In genomic region chr1:206738370-206739366, GRCh38 we compare ENCODE assay signal across 9 cellular contexts.
DNase-seq lines count a peak whose midpoint lies in the region; ATAC-seq and TF ChIP-seq lines count a peak whose summit lies in the region.
"Had no signal": no experiment of that assay in that cellular context is flagged by ENCODE, and none has a peak within 500 bp of the region (broad histone marks: within the 10 kb centered on the region; RNA-seq: fewer than 3 reads in every experiment).

No MANE protein-coding gene starts in this region.

- H3K9me2 ChIP-seq in OCI-LY1 (ENCODE audit: low read depth, low read length): no peaks in the 10 kb centered on the region

- no peak overlapping the region for H3K9ac ChIP-seq in OCI-LY1 (ENCODE audit: low read length)

- no peak overlapping the region for H2AFZ ChIP-seq in OCI-LY1 (ENCODE audit: low read length)

- TF ChIP-seq CTCF in OCI-LY1 (IDR thresholded peaks at IDR 0.05; ENCODE audit: low read length): peak; percentile 35; the same call in 1 of the 2 replicates

- peak; percentile 17 for DNase-seq in NCI-H1092 treated with DMSO at 0.1 percent for 48 hours (lab: John Stamatoyannopoulos, UW)
- DNase-seq in NCI-H1092 (lab: John Stamatoyannopoulos, UW): no peak
- DNase-seq in erythroblast (lab: John Stamatoyannopoulos, UW): peak; percentile 15 to 22
- DNase-seq in foreskin melanocyte: no peak
- no peak for DNase-seq in KG1 (lab: John Stamatoyannopoulos, UW)

- H3K27me3 ChIP-seq in OCI-LY1 (ENCODE audit: insufficient read depth, low read length): no peaks in the 10 kb centered on the region
- H3K27me3 ChIP-seq: BLaER1 had no signal

- H3K9me3 ChIP-seq in OCI-LY1 (ENCODE audit: low read length): no peaks in the 10 kb centered on the region
- H3K9me3 ChIP-seq: BLaER1 had no signal

- no peak for TF ChIP-seq POLR2A in erythroblast (IDR thresholded peaks at IDR 0.05; ENCODE audit: low read length)

- peaks cover 45% of the 10 kb centered on the region for H3K4me1 ChIP-seq in OCI-LY1 (ENCODE audit: insufficient read depth, low read length, severe bottlenecking)

- H3K4me2 ChIP-seq in OCI-LY1 (ENCODE audit: low read length): peak overlapping the region; percentile 8; the same call in 1 of the 2 replicates

- H3K27ac ChIP-seq in OCI-LY1 (ENCODE audit: low read depth, low read length, poor library complexity, severe bottlenecking): peak overlapping the region; percentile 80

- peak overlapping the region; percentile 6 for H3K4me3 ChIP-seq in OCI-LY1 (ENCODE audit: low read depth, low read length, poor library complexity, severe bottlenecking)
- H3K4me3 ChIP-seq: BLaER1 had no signal

- H4K20me1 ChIP-seq in OCI-LY1 (ENCODE audit: insufficient read depth, low read length): no peaks in the 10 kb centered on the region

- no peaks in the 10 kb centered on the region for H3F3A ChIP-seq in OCI-LY1 (ENCODE audit: insufficient read depth, low read length)

- H3K79me2 ChIP-seq in OCI-LY1 (ENCODE audit: insufficient read depth, low read length): no peaks in the 10 kb centered on the region

- H3K36me3 ChIP-seq in OCI-LY1 (ENCODE audit: insufficient read depth, low read length): no peaks in the 10 kb centered on the region

- peak; percentile 4 for ATAC-seq in GM21529 (IDR thresholded peaks at IDR 0.05; ENCODE audit: unreplicated experiment)
- no peak for ATAC-seq in activated CD4-positive, CD25-positive, alpha-beta regulatory T cell treated with anti-CD3 and anti-CD28 coated beads, Interleukin-2, amount 50 U/mL, for 24 hours

Comparison
In these comparisons a context has a peak if more than half of its experiments do, and no peak if none do; other contexts are left out.
1. DNase-seq: peak in NCI-H1092 treated with DMSO at 0.1 percent for 48 hours (single experiment) and erythroblast (2 of 2); none in NCI-H1092 (single experiment), foreskin melanocyte (single experiment) and KG1 (single experiment).